16 cellular contexts compared by ENCODE assay signal in the genomic region with DNA sequence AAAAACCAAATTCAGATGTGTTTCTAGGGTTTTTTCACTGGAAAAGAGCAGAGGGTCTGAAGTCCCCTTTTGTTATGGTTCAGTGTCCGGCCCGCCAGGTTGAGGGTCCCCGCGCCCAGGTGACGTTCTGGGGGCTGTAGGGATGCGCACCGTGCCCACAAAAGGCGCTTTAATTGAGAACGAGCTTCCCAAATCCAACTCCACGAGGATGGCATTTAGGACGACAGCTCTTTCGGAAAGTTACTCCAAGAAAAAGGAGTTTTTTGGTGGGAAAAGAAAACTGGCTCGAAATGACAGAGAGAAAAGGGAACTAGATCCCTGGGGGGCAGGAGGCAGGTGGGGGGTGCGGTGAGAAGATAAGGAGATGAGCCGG. TPM values are rescaled to one million over a fixed set of nuclear protein-coding genes. Genes with fewer than 3 reads are reported as not detected.
DNase-seq lines count a peak whose midpoint lies in the region; ATAC-seq and TF ChIP-seq lines count a peak whose summit lies in the region.
"Had no signal": no experiment of that assay in that cellular context is flagged by ENCODE, and none has a peak within 500 bp of the region (broad histone marks: within the 10 kb centered on the region; RNA-seq: fewer than 3 reads in every experiment).

No MANE protein-coding gene starts in this region.

- no peaks in the 10 kb centered on the region for H3K36me3 ChIP-seq in aorta (ENCODE audit: control insufficient read depth in 1 of 2, insufficient read depth in 2 of 2, low read length in 1 of 2)
- H3K36me3 ChIP-seq: BE2C, prostate gland, thyroid gland had no signal

- intact Hi-C loops in right cardiac atrium (cut with DNase I) = loop anchor here in 2 of 4 donors (10.0 kb wide), 2 partner anchors 111 to 131 kb away; no protein-coding TSS in a partner anchor
- intact Hi-C loops in Right ventricle myocardium superior (cut with DNase I) = no loop called here
- intact Hi-C loops in aorta (cut with DNase I) = loop anchor here (5.0 kb wide), 2 partner anchors 108 to 277 kb away; no protein-coding TSS in a partner anchor

- H3K9me3 ChIP-seq in right cardiac atrium (ENCODE audit: control insufficient read depth, low read length) (no peaks in the 10 kb centered on the region), aorta (ENCODE audit: control insufficient read depth, low read length) (no peaks in the 10 kb centered on the region)
- H3K9me3 ChIP-seq: BE2C, prostate gland, thyroid gland had no signal

- H3K27me3 Mint-ChIP-seq in neural crest cell (ENCODE audit: low read depth) = peaks cover 65% of the 10 kb centered on the region

- H3K27ac ChIP-seq in right cardiac atrium (ENCODE audit: low read length) (peak overlapping the region; percentile 10), aorta (ENCODE audit: low read depth in 1 of 2, low read length in 2 of 2) (peak overlapping the region; percentile 89 to 91)
- H3K27ac ChIP-seq: epithelial cell of prostate, prostate gland had no signal

- no peak overlapping the region for H3K27ac Mint-ChIP-seq in neural crest cell (ENCODE audit: unreplicated experiment)

- no peaks in the 10 kb centered on the region for H3K4me1 ChIP-seq in right cardiac atrium (ENCODE audit: control insufficient read depth, insufficient read depth, low read length)
- H3K4me1 ChIP-seq in aorta (ENCODE audit: control insufficient read depth in 1 of 2, insufficient read depth in 2 of 2, low read length in 2 of 2) = peaks cover 0 to 4% of the 10 kb centered on the region in 2 donors

- H3K36me3 Mint-ChIP-seq in neural crest cell (ENCODE audit: low read depth) = no peaks in the 10 kb centered on the region

- ATAC-seq in right cardiac atrium (no peak), Right ventricle myocardium superior (ENCODE audit: poor library complexity) (no peak), aorta (ENCODE audit: low FRiP score) (no peak), GM19395 (IDR thresholded peaks at IDR 0.05; ENCODE audit: unreplicated experiment) (no peak)

- H3K4me3 ChIP-seq in right cardiac atrium (ENCODE audit: low read length) (no peak overlapping the region), epithelial cell of proximal tubule (ENCODE audit: low read depth, low read length) (peak overlapping the region; percentile 42), aorta (ENCODE audit: low read length in 2 of 2) (peak overlapping the region; percentile 24 to 37)
- H3K4me3 ChIP-seq: lung, prostate gland, thyroid gland had no signal

- TF ChIP-seq CTCF in epithelial cell of proximal tubule (conservative IDR thresholded peaks at IDR 0.05; ENCODE audit: low read depth, low read length) = no peak
- no peak for TF ChIP-seq CTCF in neural crest cell (conservative IDR thresholded peaks at IDR 0.05)

- H3K27me3 ChIP-seq in right cardiac atrium (ENCODE audit: control insufficient read depth, insufficient read depth) (no peaks in the 10 kb centered on the region), aorta (ENCODE audit: control insufficient read depth in 1 of 2, insufficient read depth in 2 of 2, low read length in 1 of 2) (no peaks in the 10 kb centered on the region)
- H3K27me3 ChIP-seq: BE2C, thyroid gland had no signal

- peaks cover 80% of the 10 kb centered on the region for H3K4me1 Mint-ChIP-seq in neural crest cell

- DNase-seq in right cardiac atrium (no peak), Right ventricle myocardium superior (no peak), epithelial cell of proximal tubule (ENCODE audit: low read depth) (no peak), neural crest cell (ENCODE audit: low read depth, low spot score) (no peak), aorta (peak in 1 of 2 donors; percentile 45), NCI-H69 (lab: John Stamatoyannopoulos, UW) (no peak), NCI-H1436 (lab: John Stamatoyannopoulos, UW) (no peak)
- DNase-seq: anterior cingulate cortex, BE2C, NCI-H446 treated with DMSO at 0.1 percent for 48 hours, RPMI8226, thyroid gland had no signal

- peak overlapping the region; percentile 80 for H3K4me3 Mint-ChIP-seq in neural crest cell

- WGBS in right cardiac atrium = 28% methylated on average over 15 of the region's 15 CpGs
- 20 to 27% methylated on average over 15 of the region's 15 CpGs for WGBS in aorta, 2 donors

- no peaks in the 10 kb centered on the region for H3K9me3 Mint-ChIP-seq in neural crest cell

RNA-seq across cellular contexts. Expression of a gene that starts 15.9 kb away (rescaled TPM):
- 10 to 100 TPM in 2 of 4 donors, 1 to 10 TPM in 2; 9.1 to 18.2 (median 11.0) TPM for total RNA-seq in right cardiac atrium
- polyA plus RNA-seq in right cardiac atrium = 4.3 TPM
- total RNA-seq in Right ventricle myocardium superior = 8.3 TPM
- 7.2 and 9.6 TPM in 2 replicates for total RNA-seq in epithelial cell of proximal tubule
- total RNA-seq in neural crest cell = 40.1 and 46.0 TPM in 2 replicates
- 10 to 100 TPM; 67.4 to 96.9 TPM for total RNA-seq in aorta
- 1 to 10 TPM; 4.3 to 8.0 TPM for polyA plus RNA-seq in aorta
